In the genomic region with DNA sequence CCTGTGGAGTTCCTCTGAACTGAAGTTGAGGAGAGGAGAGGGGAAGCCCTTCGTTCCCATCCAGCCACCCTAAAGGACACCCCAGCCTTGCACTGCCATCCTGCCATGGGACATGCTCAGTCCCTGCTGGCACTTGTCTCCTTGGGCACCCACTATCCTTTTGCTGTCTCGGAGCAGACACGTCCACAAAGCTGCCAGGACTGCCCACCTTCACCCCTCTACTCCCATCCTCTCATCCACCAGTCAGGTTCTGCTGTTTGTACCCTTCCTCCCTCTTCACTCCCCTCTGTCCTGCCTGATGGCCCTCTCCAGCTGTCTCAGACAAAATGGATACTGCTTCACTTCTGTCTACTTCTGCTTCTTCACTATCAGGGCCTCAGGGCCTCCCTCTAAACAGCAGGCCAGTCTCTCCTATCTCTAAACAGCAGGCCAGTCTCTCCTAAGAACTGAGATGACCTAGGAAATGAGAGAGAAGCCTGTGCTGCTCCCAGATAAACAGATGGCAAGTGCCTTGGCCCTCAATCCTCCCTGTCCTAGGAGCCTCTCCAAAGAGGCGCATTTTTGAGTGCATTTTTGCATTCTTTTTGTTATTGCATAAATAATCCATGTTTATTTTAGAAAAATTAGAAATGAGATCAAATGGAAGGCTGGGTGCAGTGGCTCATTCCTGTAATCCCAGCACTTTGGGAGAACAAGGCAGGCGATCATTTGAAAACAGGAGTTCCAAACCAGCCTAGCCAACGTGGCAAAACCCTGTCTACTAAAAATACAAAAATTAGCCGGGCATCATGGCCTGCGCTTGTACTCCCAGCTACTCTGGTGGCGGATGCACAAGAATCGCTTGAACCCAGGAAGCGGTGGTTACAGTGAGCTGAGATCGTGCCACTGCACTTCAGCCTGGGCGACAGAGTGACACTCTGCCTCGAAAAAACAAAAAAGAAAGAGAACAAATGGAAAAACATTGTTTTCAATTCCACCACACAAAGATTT, we compare ENCODE assay signal across 1 cellular context.
A peak's percentile ranks its signal among the peaks of the same experiment; 100 is the strongest.
TF ChIP-seq lines count a peak whose summit lies in the region.

No MANE protein-coding gene starts in this region.

TF ChIP-seq in K562, 482 proteins besides CTCF, POLR2A, EP300 and RAD21 (continued from another document and continues in another):
- TF ChIP-seq, protein P1, sequence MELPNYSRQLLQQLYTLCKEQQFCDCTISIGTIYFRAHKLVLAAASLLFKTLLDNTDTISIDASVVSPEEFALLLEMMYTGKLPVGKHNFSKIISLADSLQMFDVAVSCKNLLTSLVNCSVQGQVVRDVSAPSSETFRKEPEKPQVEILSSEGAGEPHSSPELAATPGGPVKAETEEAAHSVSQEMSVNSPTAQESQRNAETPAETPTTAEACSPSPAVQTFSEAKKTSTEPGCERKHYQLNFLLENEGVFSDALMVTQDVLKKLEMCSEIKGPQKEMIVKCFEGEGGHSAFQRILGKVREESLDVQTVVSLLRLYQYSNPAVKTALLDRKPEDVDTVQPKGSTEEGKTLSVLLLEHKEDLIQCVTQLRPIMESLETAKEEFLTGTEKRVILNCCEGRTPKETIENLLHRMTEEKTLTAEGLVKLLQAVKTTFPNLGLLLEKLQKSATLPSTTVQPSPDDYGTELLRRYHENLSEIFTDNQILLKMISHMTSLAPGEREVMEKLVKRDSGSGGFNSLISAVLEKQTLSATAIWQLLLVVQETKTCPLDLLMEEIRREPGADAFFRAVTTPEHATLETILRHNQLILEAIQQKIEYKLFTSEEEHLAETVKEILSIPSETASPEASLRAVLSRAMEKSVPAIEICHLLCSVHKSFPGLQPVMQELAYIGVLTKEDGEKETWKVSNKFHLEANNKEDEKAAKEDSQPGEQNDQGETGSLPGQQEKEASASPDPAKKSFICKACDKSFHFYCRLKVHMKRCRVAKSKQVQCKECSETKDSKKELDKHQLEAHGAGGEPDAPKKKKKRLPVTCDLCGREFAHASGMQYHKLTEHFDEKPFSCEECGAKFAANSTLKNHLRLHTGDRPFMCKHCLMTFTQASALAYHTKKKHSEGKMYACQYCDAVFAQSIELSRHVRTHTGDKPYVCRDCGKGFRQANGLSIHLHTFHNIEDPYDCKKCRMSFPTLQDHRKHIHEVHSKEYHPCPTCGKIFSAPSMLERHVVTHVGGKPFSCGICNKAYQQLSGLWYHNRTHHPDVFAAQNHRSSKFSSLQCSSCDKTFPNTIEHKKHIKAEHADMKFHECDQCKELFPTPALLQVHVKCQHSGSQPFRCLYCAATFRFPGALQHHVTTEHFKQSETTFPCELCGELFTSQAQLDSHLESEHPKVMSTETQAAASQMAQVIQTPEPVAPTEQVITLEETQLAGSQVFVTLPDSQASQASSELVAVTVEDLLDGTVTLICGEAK (IDR thresholded peaks at IDR 0.05) = peak; percentile 50
- TF ChIP-seq, protein P1 (CRISPR knock-in tag; IDR thresholded peaks at IDR 0.05) = no peak
- peak; percentile 61; the same call in 1 of the 2 replicates for TF ChIP-seq ZSCAN32 (CRISPR knock-in tag; IDR thresholded peaks at IDR 0.05)
- TF ChIP-seq, protein P2, sequence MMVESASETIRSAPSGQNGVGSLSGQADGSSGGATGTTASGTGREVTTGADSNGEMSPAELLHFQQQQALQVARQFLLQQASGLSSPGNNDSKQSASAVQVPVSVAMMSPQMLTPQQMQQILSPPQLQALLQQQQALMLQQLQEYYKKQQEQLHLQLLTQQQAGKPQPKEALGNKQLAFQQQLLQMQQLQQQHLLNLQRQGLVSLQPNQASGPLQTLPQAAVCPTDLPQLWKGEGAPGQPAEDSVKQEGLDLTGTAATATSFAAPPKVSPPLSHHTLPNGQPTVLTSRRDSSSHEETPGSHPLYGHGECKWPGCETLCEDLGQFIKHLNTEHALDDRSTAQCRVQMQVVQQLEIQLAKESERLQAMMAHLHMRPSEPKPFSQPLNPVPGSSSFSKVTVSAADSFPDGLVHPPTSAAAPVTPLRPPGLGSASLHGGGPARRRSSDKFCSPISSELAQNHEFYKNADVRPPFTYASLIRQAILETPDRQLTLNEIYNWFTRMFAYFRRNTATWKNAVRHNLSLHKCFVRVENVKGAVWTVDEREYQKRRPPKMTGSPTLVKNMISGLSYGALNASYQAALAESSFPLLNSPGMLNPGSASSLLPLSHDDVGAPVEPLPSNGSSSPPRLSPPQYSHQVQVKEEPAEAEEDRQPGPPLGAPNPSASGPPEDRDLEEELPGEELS (CRISPR knock-in tag; IDR thresholded peaks at IDR 0.05; ENCODE audit: borderline replicate concordance) = peak; percentile 70; the same call in 1 of the 2 replicates
- TF ChIP-seq, protein P3, sequence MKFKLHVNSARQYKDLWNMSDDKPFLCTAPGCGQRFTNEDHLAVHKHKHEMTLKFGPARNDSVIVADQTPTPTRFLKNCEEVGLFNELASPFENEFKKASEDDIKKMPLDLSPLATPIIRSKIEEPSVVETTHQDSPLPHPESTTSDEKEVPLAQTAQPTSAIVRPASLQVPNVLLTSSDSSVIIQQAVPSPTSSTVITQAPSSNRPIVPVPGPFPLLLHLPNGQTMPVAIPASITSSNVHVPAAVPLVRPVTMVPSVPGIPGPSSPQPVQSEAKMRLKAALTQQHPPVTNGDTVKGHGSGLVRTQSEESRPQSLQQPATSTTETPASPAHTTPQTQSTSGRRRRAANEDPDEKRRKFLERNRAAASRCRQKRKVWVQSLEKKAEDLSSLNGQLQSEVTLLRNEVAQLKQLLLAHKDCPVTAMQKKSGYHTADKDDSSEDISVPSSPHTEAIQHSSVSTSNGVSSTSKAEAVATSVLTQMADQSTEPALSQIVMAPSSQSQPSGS (CRISPR knock-in tag; IDR thresholded peaks at IDR 0.05) = no peak
- peak; percentile 92; the same call in 1 of the 2 replicates for TF ChIP-seq HDAC2 (IDR thresholded peaks at IDR 0.05)
- TF ChIP-seq ZKSCAN1 (IDR thresholded peaks at IDR 0.05; ENCODE audit: low read depth, low read length) = peak; percentile 78
- peak; percentile 100 for TF ChIP-seq ZNF589 (CRISPR knock-in tag; IDR thresholded peaks at IDR 0.05; ENCODE audit: low read depth)
- TF ChIP-seq, protein P4, sequence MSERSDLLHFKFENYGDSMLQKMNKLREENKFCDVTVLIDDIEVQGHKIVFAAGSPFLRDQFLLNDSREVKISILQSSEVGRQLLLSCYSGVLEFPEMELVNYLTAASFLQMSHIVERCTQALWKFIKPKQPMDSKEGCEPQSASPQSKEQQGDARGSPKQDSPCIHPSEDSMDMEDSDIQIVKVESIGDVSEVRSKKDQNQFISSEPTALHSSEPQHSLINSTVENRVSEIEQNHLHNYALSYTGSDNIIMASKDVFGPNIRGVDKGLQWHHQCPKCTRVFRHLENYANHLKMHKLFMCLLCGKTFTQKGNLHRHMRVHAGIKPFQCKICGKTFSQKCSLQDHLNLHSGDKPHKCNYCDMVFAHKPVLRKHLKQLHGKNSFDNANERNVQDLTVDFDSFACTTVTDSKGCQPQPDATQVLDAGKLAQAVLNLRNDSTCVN (CRISPR knock-in tag; IDR thresholded peaks at IDR 0.05) = peak; percentile 97
- TF ChIP-seq HNRNPUL1 (IDR thresholded peaks at IDR 0.05; ENCODE audit: low read length) = 0 out of 2 replicates have a peak, but pooled peaks have one; percentile 22
- TF ChIP-seq, protein P5, sequence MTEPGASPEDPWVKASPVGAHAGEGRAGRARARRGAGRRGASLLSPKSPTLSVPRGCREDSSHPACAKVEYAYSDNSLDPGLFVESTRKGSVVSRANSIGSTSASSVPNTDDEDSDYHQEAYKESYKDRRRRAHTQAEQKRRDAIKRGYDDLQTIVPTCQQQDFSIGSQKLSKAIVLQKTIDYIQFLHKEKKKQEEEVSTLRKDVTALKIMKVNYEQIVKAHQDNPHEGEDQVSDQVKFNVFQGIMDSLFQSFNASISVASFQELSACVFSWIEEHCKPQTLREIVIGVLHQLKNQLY (CRISPR knock-in tag; conservative IDR thresholded peaks at IDR 0.05) = no peak
- TF ChIP-seq, protein P6, sequence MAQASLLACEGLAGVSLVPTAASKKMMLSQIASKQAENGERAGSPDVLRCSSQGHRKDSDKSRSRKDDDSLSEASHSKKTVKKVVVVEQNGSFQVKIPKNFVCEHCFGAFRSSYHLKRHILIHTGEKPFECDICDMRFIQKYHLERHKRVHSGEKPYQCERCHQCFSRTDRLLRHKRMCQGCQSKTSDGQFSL (CRISPR knock-in tag; IDR thresholded peaks at IDR 0.05) = no peak
- TF ChIP-seq, protein P6 (tag; IDR thresholded peaks at IDR 0.05) = peak in 1 of 2 experiments; percentile 84; a peak in 2 of 4 replicates
- TF ChIP-seq, protein P7, sequence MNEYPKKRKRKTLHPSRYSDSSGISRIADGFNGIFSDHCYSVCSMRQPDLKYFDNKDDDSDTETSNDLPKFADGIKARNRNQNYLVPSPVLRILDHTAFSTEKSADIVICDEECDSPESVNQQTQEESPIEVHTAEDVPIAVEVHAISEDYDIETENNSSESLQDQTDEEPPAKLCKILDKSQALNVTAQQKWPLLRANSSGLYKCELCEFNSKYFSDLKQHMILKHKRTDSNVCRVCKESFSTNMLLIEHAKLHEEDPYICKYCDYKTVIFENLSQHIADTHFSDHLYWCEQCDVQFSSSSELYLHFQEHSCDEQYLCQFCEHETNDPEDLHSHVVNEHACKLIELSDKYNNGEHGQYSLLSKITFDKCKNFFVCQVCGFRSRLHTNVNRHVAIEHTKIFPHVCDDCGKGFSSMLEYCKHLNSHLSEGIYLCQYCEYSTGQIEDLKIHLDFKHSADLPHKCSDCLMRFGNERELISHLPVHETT (CRISPR knock-in tag; conservative IDR thresholded peaks at IDR 0.05 in 1 of 2, IDR thresholded peaks at IDR 0.05 in 1 of 2) = peak in 1 of 2 experiments; percentile 98; a peak in 2 of 4 replicates
- no peak for TF ChIP-seq SAP30 (IDR thresholded peaks at IDR 0.05; ENCODE audit: borderline replicate concordance, insufficient read depth, low read depth, low read length, poor library complexity, severe bottlenecking)
- peak; percentile 71; the same call in 1 of the 2 replicates for TF ChIP-seq MTF1 (CRISPR knock-in tag; IDR thresholded peaks at IDR 0.05; ENCODE audit: borderline replicate concordance)
- no peak for TF ChIP-seq ZNF146 (CRISPR knock-in tag; IDR thresholded peaks at IDR 0.05; ENCODE audit: unreplicated experiment)
- TF ChIP-seq, protein P8, sequence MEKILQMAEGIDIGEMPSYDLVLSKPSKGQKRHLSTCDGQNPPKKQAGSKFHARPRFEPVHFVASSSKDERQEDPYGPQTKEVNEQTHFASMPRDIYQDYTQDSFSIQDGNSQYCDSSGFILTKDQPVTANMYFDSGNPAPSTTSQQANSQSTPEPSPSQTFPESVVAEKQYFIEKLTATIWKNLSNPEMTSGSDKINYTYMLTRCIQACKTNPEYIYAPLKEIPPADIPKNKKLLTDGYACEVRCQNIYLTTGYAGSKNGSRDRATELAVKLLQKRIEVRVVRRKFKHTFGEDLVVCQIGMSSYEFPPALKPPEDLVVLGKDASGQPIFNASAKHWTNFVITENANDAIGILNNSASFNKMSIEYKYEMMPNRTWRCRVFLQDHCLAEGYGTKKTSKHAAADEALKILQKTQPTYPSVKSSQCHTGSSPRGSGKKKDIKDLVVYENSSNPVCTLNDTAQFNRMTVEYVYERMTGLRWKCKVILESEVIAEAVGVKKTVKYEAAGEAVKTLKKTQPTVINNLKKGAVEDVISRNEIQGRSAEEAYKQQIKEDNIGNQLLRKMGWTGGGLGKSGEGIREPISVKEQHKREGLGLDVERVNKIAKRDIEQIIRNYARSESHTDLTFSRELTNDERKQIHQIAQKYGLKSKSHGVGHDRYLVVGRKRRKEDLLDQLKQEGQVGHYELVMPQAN (IDR thresholded peaks at IDR 0.05; ENCODE audit: borderline replicate concordance) = peak; percentile 76
- 0 out of 2 replicates have a peak, but pooled peaks have one; percentile 63 for TF ChIP-seq TCFL5 (CRISPR knock-in tag; conservative IDR thresholded peaks at IDR 0.05)
- TF ChIP-seq ZC3H11A (IDR thresholded peaks at IDR 0.05; ENCODE audit: low read depth, low read length) = no peak
- peak; percentile 69 to 95; a peak in 2 of 4 replicates for TF ChIP-seq TEAD1 (CRISPR knock-in tag; IDR thresholded peaks at IDR 0.05)
- peak; percentile 89 for TF ChIP-seq NEUROD1 (IDR thresholded peaks at IDR 0.05; ENCODE audit: borderline replicate concordance, low read depth, low read length, partially characterized antibody)
- TF ChIP-seq, protein P9, sequence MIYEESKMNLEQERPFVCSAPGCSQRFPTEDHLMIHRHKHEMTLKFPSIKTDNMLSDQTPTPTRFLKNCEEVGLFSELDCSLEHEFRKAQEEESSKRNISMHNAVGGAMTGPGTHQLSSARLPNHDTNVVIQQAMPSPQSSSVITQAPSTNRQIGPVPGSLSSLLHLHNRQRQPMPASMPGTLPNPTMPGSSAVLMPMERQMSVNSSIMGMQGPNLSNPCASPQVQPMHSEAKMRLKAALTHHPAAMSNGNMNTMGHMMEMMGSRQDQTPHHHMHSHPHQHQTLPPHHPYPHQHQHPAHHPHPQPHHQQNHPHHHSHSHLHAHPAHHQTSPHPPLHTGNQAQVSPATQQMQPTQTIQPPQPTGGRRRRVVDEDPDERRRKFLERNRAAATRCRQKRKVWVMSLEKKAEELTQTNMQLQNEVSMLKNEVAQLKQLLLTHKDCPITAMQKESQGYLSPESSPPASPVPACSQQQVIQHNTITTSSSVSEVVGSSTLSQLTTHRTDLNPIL (CRISPR knock-in tag; IDR thresholded peaks at IDR 0.05) = peak; percentile 44; the same call in 1 of the 2 replicates
- TF ChIP-seq POLR2AphosphoS2 (IDR thresholded peaks at IDR 0.05; ENCODE audit: low read length) = no peak
- no peak for TF ChIP-seq ZBTB8A (IDR thresholded peaks at IDR 0.05; ENCODE audit: partially characterized antibody)
- TF ChIP-seq FOXP1 (CRISPR knock-in tag; IDR thresholded peaks at IDR 0.05) = peak; percentile 59; the same call in 1 of the 2 replicates
- TF ChIP-seq TAL1 (IDR thresholded peaks at IDR 0.05) = peak; percentile 100
- TF ChIP-seq SP2 (IDR thresholded peaks at IDR 0.05; ENCODE audit: extremely low read depth, low read depth, low read length, poor library complexity, severe bottlenecking) = no peak
- no peak; the same call in 1 of the 2 replicates for TF ChIP-seq MCM3 (IDR thresholded peaks at IDR 0.05)
